18 cellular contexts compared by ENCODE assay signal in the genomic region with DNA sequence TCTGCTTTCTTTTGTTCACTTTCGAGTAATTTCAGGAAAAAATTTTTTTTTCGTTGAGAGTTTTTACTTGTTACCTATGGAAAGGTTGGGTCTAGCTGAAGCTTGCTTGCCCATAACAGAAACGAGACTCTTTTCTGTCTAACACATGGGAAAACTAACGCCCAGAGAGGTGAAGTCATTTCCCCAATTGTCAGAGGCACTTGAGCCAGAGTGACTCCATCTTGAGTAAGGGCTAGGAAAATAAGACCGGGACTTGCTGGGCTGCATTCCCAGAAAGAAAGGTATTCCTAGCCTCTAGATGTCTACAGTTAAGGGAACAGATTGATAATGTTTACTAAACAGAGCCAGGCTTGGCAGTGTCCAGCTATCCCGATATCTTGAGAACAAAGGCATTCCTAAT. TPM values are rescaled to one million over a fixed set of nuclear protein-coding genes. Genes with fewer than 3 reads are reported as not detected.
DNase-seq lines count a peak whose midpoint lies in the region; ATAC-seq and TF ChIP-seq lines count a peak whose summit lies in the region.
"Had no signal": no experiment of that assay in that cellular context is flagged by ENCODE, and none has a peak within 500 bp of the region (broad histone marks: within the 10 kb centered on the region; RNA-seq: fewer than 3 reads in every experiment).

No MANE protein-coding gene starts in this region.

- TF ChIP-seq CTCF in activated CD8-positive, alpha-beta T cell treated with anti-CD3 and anti-CD28 coated beads for 36 hours (IDR thresholded peaks at IDR 0.05): no peak
- no peak for TF ChIP-seq CTCF in CD4-positive, alpha-beta T cell (IDR thresholded peaks at IDR 0.05)
- TF ChIP-seq CTCF in KMS-11 (conservative IDR thresholded peaks at IDR 0.05; ENCODE audit: low read depth, low read length) (no peak), neutrophil (IDR thresholded peaks at IDR 0.05) (no peak)

- H3K36me3 ChIP-seq in KMS-11 (ENCODE audit: insufficient read depth) (no peaks in the 10 kb centered on the region), neutrophil (no peaks in the 10 kb centered on the region)
- H3K36me3 ChIP-seq: Peyer's patch had no signal

- H3K4me1 ChIP-seq in KMS-11 (ENCODE audit: low read depth, poor library complexity, severe bottlenecking) (peaks cover 19% of the 10 kb centered on the region), neutrophil (ENCODE audit: control insufficient read depth in 1 of 2, insufficient read depth in 1 of 2, low read depth in 1 of 2, low read length in 1 of 2) (peaks cover 96 to 99% of the 10 kb centered on the region in 2 experiments)

- H3K9me3 Mint-ChIP-seq in activated CD8-positive, alpha-beta T cell treated with anti-CD3 and anti-CD28 coated beads for 36 hours: no peaks in the 10 kb centered on the region
- no peaks in the 10 kb centered on the region for H3K9me3 Mint-ChIP-seq in activated CD8-positive, alpha-beta T cell treated with anti-CD3 and anti-CD28 coated beads, Interleukin-2, amount 10 ng/mL, durations not matched to agents 7 days and 5 days (ENCODE audit: insufficient read depth)
- H3K9me3 Mint-ChIP-seq in CD4-positive, alpha-beta T cell: no peaks in the 10 kb centered on the region
- H3K9me3 Mint-ChIP-seq: CD8-positive, alpha-beta memory T cell had no signal

- CTCF ChIA-PET in activated CD8-positive, alpha-beta T cell treated with anti-CD3 and anti-CD28 coated beads for 36 hours (lab: Charles Lee): interaction anchor here (1.0 to 2.5 kb wide), 5 partner anchors 10 to 145 kb away, joined by 3 to 12 read pairs (median 4); no protein-coding TSS in a partner anchor
- CTCF ChIA-PET in activated CD8-positive, alpha-beta T cell treated with anti-CD3 and anti-CD28 coated beads, Interleukin-2, amount 10 ng/mL, durations not matched to agents 7 days and 5 days (lab: Charles Lee): interaction anchor here (0.8 to 3.1 kb wide), 10 partner anchors 10 to 390 kb away, joined by 3 to 12 read pairs (median 3); no protein-coding TSS in a partner anchor
- CTCF ChIA-PET in CD4-positive, alpha-beta T cell (lab: Charles Lee): interaction anchor here (1.0 to 1.3 kb wide), 2 partner anchors 34 to 148 kb away, joined by 3 read pairs; no protein-coding TSS in a partner anchor

- no peak overlapping the region for H2AFZ ChIP-seq in KMS-11 (ENCODE audit: low read depth)

- no peaks in the 10 kb centered on the region for H4K20me1 ChIP-seq in KMS-11 (ENCODE audit: insufficient read depth)

- no peak overlapping the region for H3K9ac ChIP-seq in KMS-11

- no peaks in the 10 kb centered on the region for H3K27me3 Mint-ChIP-seq in activated CD8-positive, alpha-beta T cell treated with anti-CD3 and anti-CD28 coated beads for 36 hours
- no peaks in the 10 kb centered on the region for H3K27me3 Mint-ChIP-seq in activated CD8-positive, alpha-beta T cell treated with anti-CD3 and anti-CD28 coated beads, Interleukin-2, amount 10 ng/mL, durations not matched to agents 7 days and 5 days (ENCODE audit: low read depth)
- H3K27me3 Mint-ChIP-seq in CD4-positive, alpha-beta T cell: no peaks in the 10 kb centered on the region
- H3K27me3 Mint-ChIP-seq: CD8-positive, alpha-beta memory T cell had no signal

- H3K4me3 ChIP-seq in KMS-11 (IDR thresholded peaks at IDR 0.05; ENCODE audit: insufficient read depth, low read depth, low read length) (no peak overlapping the region), neutrophil (ENCODE audit: low read depth in 1 of 2, low read length in 1 of 2) (no peak overlapping the region)

- H3K4me3 Mint-ChIP-seq in activated CD8-positive, alpha-beta T cell treated with anti-CD3 and anti-CD28 coated beads for 36 hours: no peak overlapping the region
- no peak overlapping the region for H3K4me3 Mint-ChIP-seq in activated CD8-positive, alpha-beta T cell treated with anti-CD3 and anti-CD28 coated beads, Interleukin-2, amount 10 ng/mL, durations not matched to agents 7 days and 5 days
- peak overlapping the region; percentile 57 for H3K4me3 Mint-ChIP-seq in CD4-positive, alpha-beta T cell

- no peaks in the 10 kb centered on the region for H3K79me2 ChIP-seq in KMS-11 (ENCODE audit: insufficient read depth, low read depth)

- POLR2A ChIA-PET in activated CD8-positive, alpha-beta T cell treated with anti-CD3 and anti-CD28 coated beads for 36 hours (lab: Charles Lee): interaction anchor here (1.0 kb wide), 1 partner anchor 35 kb away, joined by 3 read pairs; no protein-coding TSS in a partner anchor
- POLR2A ChIA-PET in activated CD8-positive, alpha-beta T cell treated with anti-CD3 and anti-CD28 coated beads, Interleukin-2, amount 10 ng/mL, durations not matched to agents 7 days and 5 days (lab: Charles Lee): interaction anchor here (1.1 to 2.2 kb wide), 2 partner anchors 16 to 21 kb away, joined by 3 to 6 read pairs; no protein-coding TSS in a partner anchor
- POLR2A ChIA-PET in CD4-positive, alpha-beta T cell (lab: Charles Lee): interaction anchor here (0.6 to 1.2 kb wide), 3 partner anchors 17 to 25 kb away, joined by 3 read pairs; no protein-coding TSS in a partner anchor

- H3K4me2 ChIP-seq in KMS-11: peak overlapping the region; percentile 1; the same call in 1 of the 2 replicates

- no peaks in the 10 kb centered on the region for H3K9me3 ChIP-seq in CD4-positive, alpha-beta T cell (ENCODE audit: control insufficient read depth, low read length)
- no peaks in the 10 kb centered on the region for H3K9me3 ChIP-seq in neutrophil
- H3K9me3 ChIP-seq: Peyer's patch had no signal

- H3K4me1 Mint-ChIP-seq in activated CD8-positive, alpha-beta T cell treated with anti-CD3 and anti-CD28 coated beads for 36 hours (ENCODE audit: low read depth): peaks cover 80% of the 10 kb centered on the region
- H3K4me1 Mint-ChIP-seq in activated CD8-positive, alpha-beta T cell treated with anti-CD3 and anti-CD28 coated beads, Interleukin-2, amount 10 ng/mL, durations not matched to agents 7 days and 5 days (ENCODE audit: low read depth): peaks cover 81% of the 10 kb centered on the region
- H3K4me1 Mint-ChIP-seq in CD4-positive, alpha-beta T cell (ENCODE audit: low read depth): peaks cover 86% of the 10 kb centered on the region

- ATAC-seq in activated CD8-positive, alpha-beta T cell treated with anti-CD3 and anti-CD28 coated beads for 36 hours: no peak
- ATAC-seq in activated CD8-positive, alpha-beta T cell treated with anti-CD3 and anti-CD28 coated beads, Interleukin-2, amount 10 ng/mL, durations not matched to agents 7 days and 5 days: no peak
- ATAC-seq in CD4-positive, alpha-beta T cell (ENCODE audit: poor library complexity): no peak
- no peak for ATAC-seq in GM19035 (IDR thresholded peaks at IDR 0.05; ENCODE audit: unreplicated experiment)
- ATAC-seq: SK-N-SH treated with all-trans-retinoic acid at 6 μM for 48 hours had no signal

- intact Hi-C loops in activated CD8-positive, alpha-beta T cell treated with anti-CD3 and anti-CD28 coated beads for 36 hours (cut with micrococcal nuclease): no loop called here
- intact Hi-C loops in CD4-positive, alpha-beta T cell (cut with DNase I, micrococcal nuclease): loop anchor here in 1 of 2 experiments (5.0 kb wide), 3 partner anchors 35 to 150 kb away; no protein-coding TSS in a partner anchor

- H3K27ac Mint-ChIP-seq in activated CD8-positive, alpha-beta T cell treated with anti-CD3 and anti-CD28 coated beads for 36 hours: peak overlapping the region; percentile 32
- no peak overlapping the region for H3K27ac Mint-ChIP-seq in activated CD8-positive, alpha-beta T cell treated with anti-CD3 and anti-CD28 coated beads, Interleukin-2, amount 10 ng/mL, durations not matched to agents 7 days and 5 days
- H3K27ac Mint-ChIP-seq in CD4-positive, alpha-beta T cell: no peak overlapping the region

- H3K27ac ChIP-seq in CD4-positive, alpha-beta T cell (ENCODE audit: low read depth, low read length): no peak overlapping the region
- H3K27ac ChIP-seq in KMS-11: no peak overlapping the region
- peak overlapping the region; percentile 92 for H3K27ac ChIP-seq in neutrophil

- peaks cover 13% of the 10 kb centered on the region for H3K36me3 Mint-ChIP-seq in activated CD8-positive, alpha-beta T cell treated with anti-CD3 and anti-CD28 coated beads for 36 hours (ENCODE audit: low read depth)
- peaks cover 27% of the 10 kb centered on the region for H3K36me3 Mint-ChIP-seq in activated CD8-positive, alpha-beta T cell treated with anti-CD3 and anti-CD28 coated beads, Interleukin-2, amount 10 ng/mL, durations not matched to agents 7 days and 5 days (ENCODE audit: low read depth)
- H3K36me3 Mint-ChIP-seq in CD4-positive, alpha-beta T cell (ENCODE audit: low read depth): no peaks in the 10 kb centered on the region

- no peaks in the 10 kb centered on the region for H3K27me3 ChIP-seq in CD4-positive, alpha-beta T cell (ENCODE audit: control insufficient read depth, insufficient read depth, low read length)
- H3K27me3 ChIP-seq in KMS-11 (ENCODE audit: insufficient read depth, low read depth): no peaks in the 10 kb centered on the region
- no peaks in the 10 kb centered on the region for H3K27me3 ChIP-seq in neutrophil
- H3K27me3 ChIP-seq: Peyer's patch had no signal

- no peak for DNase-seq in activated CD8-positive, alpha-beta T cell treated with anti-CD3 and anti-CD28 coated beads for 36 hours
- no peak for DNase-seq in activated CD8-positive, alpha-beta T cell treated with anti-CD3 and anti-CD28 coated beads, Interleukin-2, amount 10 ng/mL, durations not matched to agents 7 days and 5 days
- no peak for DNase-seq in CD4-positive, alpha-beta T cell
- DNase-seq in NOMO-1 treated with dmso at 0.1 percent for 144 hours (lab: John Stamatoyannopoulos, UW; ENCODE audit: unreplicated experiment) (no peak), HK-2 (ENCODE audit: unreplicated experiment) (no peak)
- DNase-seq: CD8-positive, alpha-beta memory T cell; GOT3; NCI-H1930; NCI-H2171; NCI-H446 treated with DMSO at 0.1 percent for 48 hours; NCI-H774; Peyer's patch; Right ventricle myocardium superior had no signal

RNA-seq across cellular contexts. Expression of a gene that starts 26.8 kb away (rescaled TPM):
- 100 to 1,000 TPM; 101 to 105 TPM for total RNA-seq in activated CD8-positive, alpha-beta T cell treated with anti-CD3 and anti-CD28 coated beads for 36 hours
- total RNA-seq in activated CD8-positive, alpha-beta T cell treated with anti-CD3 and anti-CD28 coated beads, Interleukin-2, amount 10 ng/mL, durations not matched to agents 7 days and 5 days: 100 to 1,000 TPM; 101 to 105 TPM
- 10 to 100 TPM; 64.7 TPM for total RNA-seq in CD4-positive, alpha-beta T cell
- total RNA-seq: A172 had no signal
